1 cellular context compared by ENCODE assay signal in the genomic region with DNA sequence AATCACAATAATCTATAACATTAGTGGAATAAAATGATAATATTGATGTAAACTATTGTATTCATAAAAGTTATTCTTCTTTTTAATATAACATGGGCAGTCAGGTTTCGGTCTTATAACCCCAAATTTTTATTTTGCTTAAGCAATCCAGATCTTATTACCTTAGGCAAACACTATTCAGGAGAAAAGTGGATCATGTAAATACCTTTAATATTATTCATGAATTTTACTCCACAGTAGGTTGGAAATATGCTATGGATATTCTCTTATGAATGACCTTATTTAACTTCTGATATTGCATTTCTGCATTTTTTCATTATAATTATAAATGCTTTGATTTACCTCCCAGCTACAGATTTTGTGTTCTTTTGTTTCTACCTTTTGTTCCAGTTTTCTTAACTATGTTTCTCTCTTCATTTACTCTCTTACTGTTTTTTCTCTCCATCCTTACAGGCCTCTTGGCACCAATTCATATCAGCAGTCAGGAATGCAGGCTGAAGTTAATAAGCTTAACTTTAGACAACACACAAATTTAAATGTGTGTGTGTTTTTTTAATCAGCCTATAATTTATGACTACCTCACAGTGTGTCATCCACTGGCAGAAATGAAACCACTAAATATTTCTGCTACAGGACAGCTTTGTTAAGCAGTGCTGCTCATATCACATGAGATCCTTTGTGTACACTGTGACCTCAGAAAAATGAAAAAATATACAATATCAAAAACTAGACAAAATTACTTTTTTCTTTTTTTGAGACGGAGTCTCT.
TF ChIP-seq lines count a peak whose summit lies in the region.

No MANE protein-coding gene starts in this region.

TF ChIP-seq in SK-N-SH, 30 proteins besides CTCF, POLR2A, EP300 and RAD21 (continued from another document):
- TF ChIP-seq MEF2A (IDR thresholded peaks at IDR 0.05; ENCODE audit: borderline replicate concordance, low read depth) (no peak), TCF12 (IDR thresholded peaks at IDR 0.05) (peak; percentile 60), CHD2 (IDR thresholded peaks at IDR 0.05; ENCODE audit: low read length, partially characterized antibody) (peak; percentile 54), FOSL2 (IDR thresholded peaks at IDR 0.05; ENCODE audit: borderline replicate concordance, low read depth) (0 out of 2 replicates have a peak, but pooled peaks have one; percentile 12), RCOR1 (IDR thresholded peaks at IDR 0.05; ENCODE audit: low read length) (peak; percentile 94), GABPA (IDR thresholded peaks at IDR 0.05; ENCODE audit: low read depth) (no peak), JUND (IDR thresholded peaks at IDR 0.05) (peak; percentile 45), EZH2phosphoT487 (IDR thresholded peaks at IDR 0.05; ENCODE audit: borderline replicate concordance, low read depth) (no peak), FOXM1 (IDR thresholded peaks at IDR 0.05; ENCODE audit: low read depth) (no peak), NFIC (IDR thresholded peaks at IDR 0.05; ENCODE audit: borderline replicate concordance) (peak; percentile 55; the same call in 1 of the 2 replicates), SMC3 (IDR thresholded peaks at IDR 0.05; ENCODE audit: low read depth, low read length) (no peak), ELF1 (IDR thresholded peaks at IDR 0.05) (no peak), RFX5 (IDR thresholded peaks at IDR 0.05; ENCODE audit: low read length) (0 out of 2 replicates have a peak, but pooled peaks have one; percentile 25), NRF1 (IDR thresholded peaks at IDR 0.05; ENCODE audit: low read depth, low read length) (no peak), TEAD4 (IDR thresholded peaks at IDR 0.05; ENCODE audit: borderline replicate concordance, insufficient read depth) (0 out of 2 replicates have a peak, but pooled peaks have one; percentile 54), RXRA (IDR thresholded peaks at IDR 0.05; ENCODE audit: borderline replicate concordance, low read depth) (no peak)
- TF ChIP-seq, protein P1, sequence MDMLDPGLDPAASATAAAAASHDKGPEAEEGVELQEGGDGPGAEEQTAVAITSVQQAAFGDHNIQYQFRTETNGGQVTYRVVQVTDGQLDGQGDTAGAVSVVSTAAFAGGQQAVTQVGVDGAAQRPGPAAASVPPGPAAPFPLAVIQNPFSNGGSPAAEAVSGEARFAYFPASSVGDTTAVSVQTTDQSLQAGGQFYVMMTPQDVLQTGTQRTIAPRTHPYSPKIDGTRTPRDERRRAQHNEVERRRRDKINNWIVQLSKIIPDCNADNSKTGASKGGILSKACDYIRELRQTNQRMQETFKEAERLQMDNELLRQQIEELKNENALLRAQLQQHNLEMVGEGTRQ (IDR thresholded peaks at IDR 0.05; ENCODE audit: borderline replicate concordance, low read depth, low read length), result no peak
- TF ChIP-seq, protein P2, sequence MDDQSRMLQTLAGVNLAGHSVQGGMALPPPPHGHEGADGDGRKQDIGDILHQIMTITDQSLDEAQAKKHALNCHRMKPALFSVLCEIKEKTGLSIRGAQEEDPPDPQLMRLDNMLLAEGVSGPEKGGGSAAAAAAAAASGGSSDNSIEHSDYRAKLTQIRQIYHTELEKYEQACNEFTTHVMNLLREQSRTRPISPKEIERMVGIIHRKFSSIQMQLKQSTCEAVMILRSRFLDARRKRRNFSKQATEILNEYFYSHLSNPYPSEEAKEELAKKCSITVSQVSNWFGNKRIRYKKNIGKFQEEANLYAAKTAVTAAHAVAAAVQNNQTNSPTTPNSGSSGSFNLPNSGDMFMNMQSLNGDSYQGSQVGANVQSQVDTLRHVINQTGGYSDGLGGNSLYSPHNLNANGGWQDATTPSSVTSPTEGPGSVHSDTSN (IDR thresholded peaks at IDR 0.05), result peak; percentile 76
- TF ChIP-seq, protein P3, sequence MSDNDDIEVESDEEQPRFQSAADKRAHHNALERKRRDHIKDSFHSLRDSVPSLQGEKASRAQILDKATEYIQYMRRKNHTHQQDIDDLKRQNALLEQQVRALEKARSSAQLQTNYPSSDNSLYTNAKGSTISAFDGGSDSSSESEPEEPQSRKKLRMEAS (IDR thresholded peaks at IDR 0.05; ENCODE audit: low read depth), result no peak
- TF ChIP-seq, protein P4, sequence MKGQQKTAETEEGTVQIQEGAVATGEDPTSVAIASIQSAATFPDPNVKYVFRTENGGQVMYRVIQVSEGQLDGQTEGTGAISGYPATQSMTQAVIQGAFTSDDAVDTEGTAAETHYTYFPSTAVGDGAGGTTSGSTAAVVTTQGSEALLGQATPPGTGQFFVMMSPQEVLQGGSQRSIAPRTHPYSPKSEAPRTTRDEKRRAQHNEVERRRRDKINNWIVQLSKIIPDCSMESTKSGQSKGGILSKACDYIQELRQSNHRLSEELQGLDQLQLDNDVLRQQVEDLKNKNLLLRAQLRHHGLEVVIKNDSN (IDR thresholded peaks at IDR 0.05; ENCODE audit: borderline replicate concordance, low read depth), result no peak
- TF ChIP-seq, protein P5, sequence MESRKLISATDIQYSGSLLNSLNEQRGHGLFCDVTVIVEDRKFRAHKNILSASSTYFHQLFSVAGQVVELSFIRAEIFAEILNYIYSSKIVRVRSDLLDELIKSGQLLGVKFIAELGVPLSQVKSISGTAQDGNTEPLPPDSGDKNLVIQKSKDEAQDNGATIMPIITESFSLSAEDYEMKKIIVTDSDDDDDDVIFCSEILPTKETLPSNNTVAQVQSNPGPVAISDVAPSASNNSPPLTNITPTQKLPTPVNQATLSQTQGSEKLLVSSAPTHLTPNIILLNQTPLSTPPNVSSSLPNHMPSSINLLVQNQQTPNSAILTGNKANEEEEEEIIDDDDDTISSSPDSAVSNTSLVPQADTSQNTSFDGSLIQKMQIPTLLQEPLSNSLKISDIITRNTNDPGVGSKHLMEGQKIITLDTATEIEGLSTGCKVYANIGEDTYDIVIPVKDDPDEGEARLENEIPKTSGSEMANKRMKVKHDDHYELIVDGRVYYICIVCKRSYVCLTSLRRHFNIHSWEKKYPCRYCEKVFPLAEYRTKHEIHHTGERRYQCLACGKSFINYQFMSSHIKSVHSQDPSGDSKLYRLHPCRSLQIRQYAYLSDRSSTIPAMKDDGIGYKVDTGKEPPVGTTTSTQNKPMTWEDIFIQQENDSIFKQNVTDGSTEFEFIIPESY (IDR thresholded peaks at IDR 0.05; ENCODE audit: borderline replicate concordance, low read depth), result no peak
- TF ChIP-seq, protein P6, sequence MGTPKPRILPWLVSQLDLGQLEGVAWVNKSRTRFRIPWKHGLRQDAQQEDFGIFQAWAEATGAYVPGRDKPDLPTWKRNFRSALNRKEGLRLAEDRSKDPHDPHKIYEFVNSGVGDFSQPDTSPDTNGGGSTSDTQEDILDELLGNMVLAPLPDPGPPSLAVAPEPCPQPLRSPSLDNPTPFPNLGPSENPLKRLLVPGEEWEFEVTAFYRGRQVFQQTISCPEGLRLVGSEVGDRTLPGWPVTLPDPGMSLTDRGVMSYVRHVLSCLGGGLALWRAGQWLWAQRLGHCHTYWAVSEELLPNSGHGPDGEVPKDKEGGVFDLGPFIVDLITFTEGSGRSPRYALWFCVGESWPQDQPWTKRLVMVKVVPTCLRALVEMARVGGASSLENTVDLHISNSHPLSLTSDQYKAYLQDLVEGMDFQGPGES (IDR thresholded peaks at IDR 0.05; ENCODE audit: low read depth, low read length), result no peak
